ENCODE assay signal across 8 cellular contexts in the genomic region with DNA sequence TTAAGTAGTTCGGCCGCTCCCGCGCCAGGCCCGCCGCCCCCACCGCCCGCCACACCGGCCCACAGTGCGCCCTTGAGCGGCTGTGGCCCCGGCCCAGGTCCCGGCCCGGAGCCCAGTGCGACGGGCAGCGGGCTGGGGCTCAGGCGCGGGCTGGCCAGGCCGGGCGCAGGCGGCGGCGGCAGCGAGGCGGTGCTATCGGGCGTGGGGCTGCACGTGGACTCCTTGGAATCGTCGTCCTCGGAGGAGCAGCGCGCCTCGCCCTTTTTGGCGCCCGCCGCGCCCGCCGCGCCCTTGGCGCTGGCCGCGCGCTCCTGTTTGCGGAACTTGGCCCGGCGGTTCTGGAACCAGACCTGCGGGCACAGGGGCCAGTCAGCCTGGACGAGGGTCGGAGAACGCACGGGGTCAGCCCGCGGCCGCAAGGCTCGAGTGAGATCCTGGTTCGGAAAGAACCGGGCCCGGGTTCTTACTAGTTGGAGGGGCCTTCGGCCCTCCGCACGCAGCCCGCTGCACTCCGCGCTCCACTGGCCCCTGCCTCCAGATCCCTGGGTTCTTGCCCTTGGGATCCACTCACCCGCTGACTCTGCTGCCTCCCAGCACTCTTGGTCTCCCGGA. TPM values are rescaled to one million over a fixed set of nuclear protein-coding genes. Genes with fewer than 3 reads are reported as not detected.
DNase-seq lines count a peak whose midpoint lies in the region.

No MANE protein-coding gene starts in this region.

- H3K9ac ChIP-seq in mucosa of rectum (ENCODE audit: low read depth in 1 of 2, low read length in 2 of 2): peak overlapping the region; percentile 32 to 56

- DNase-seq in AG20443 (ENCODE audit: low spot score) (peak; percentile 85), HT-29 (ENCODE audit: low spot score) (peak; percentile 17), ecto neural progenitor cell (ENCODE audit: low spot score) (peak; percentile 63), HuH-7.5 (ENCODE audit: low spot score) (no peak), NCI-H1930 (lab: John Stamatoyannopoulos, UW) (no peak), superior temporal gyrus (ENCODE audit: extremely low spot score) (no peak), midbrain (lab: John Stamatoyannopoulos, UW) (no peak)

- H3K9me3 ChIP-seq in mucosa of rectum (ENCODE audit: control insufficient read depth in 2 of 2, low read length in 2 of 2): no peaks in the 10 kb centered on the region

- peak overlapping the region; percentile 41 to 49 for H3K4me3 ChIP-seq in mucosa of rectum (ENCODE audit: low read length in 2 of 2)

- peaks cover 12 to 23% of the 10 kb centered on the region in 2 donors for H3K36me3 ChIP-seq in mucosa of rectum (ENCODE audit: control insufficient read depth in 2 of 2, insufficient read depth in 2 of 2, low read length in 2 of 2)

- H3K27me3 ChIP-seq in mucosa of rectum (ENCODE audit: control insufficient read depth in 2 of 2, insufficient read depth in 2 of 2, low read length in 2 of 2): peaks cover 29 to 31% of the 10 kb centered on the region in 2 donors

- peak overlapping the region; percentile 5 to 9 for H3K27ac ChIP-seq in mucosa of rectum (ENCODE audit: low read depth in 2 of 2, low read length in 2 of 2)

- H3K4me1 ChIP-seq in mucosa of rectum (ENCODE audit: control insufficient read depth in 2 of 2, insufficient read depth in 2 of 2, low read length in 2 of 2): peaks cover 21 to 24% of the 10 kb centered on the region in 2 donors

RNA-seq across cellular contexts. Expression of gene PHOX2A, which starts 4.0 kb away (rescaled TPM):
- not detected in 2 replicates for total RNA-seq in HT-29 (2014; rRNA removed; shearing (Covaris generic))

RNA-seq across cellular contexts. Expression of gene INPPL1, which starts 15.4 kb away (rescaled TPM):
- 97.2 and 133 TPM in 2 replicates for total RNA-seq in HT-29 (2014; rRNA removed; shearing (Covaris generic))

RNA-seq across cellular contexts. Expression of gene FOLR2, which starts 23.4 kb away (rescaled TPM):
- not detected in 2 replicates for total RNA-seq in HT-29 (2014; rRNA removed; shearing (Covaris generic))

RNA-seq across cellular contexts. Expression of gene FOLR1, which starts 48.0 kb away (rescaled TPM):
- 6.1 and 6.2 TPM in 2 replicates for total RNA-seq in HT-29 (2014; rRNA removed; shearing (Covaris generic))

Comparison
In these comparisons a context has a peak if more than half of its experiments do, and no peak if none do; other contexts are left out.
1. DNase-seq: peak in AG20443 (single experiment), HT-29 (single experiment) and ecto neural progenitor cell (single experiment); none in HuH-7.5 (single experiment), NCI-H1930 (0 of 2), superior temporal gyrus (single experiment) and midbrain (single experiment).